10 cellular contexts compared by ENCODE assay signal in genomic region chr1:199546323-199546722, GRCh38.
DNase-seq lines count a peak whose midpoint lies in the region; ATAC-seq and TF ChIP-seq lines count a peak whose summit lies in the region.
"Had no signal": no experiment of that assay in that cellular context is flagged by ENCODE, and none has a peak within 500 bp of the region (broad histone marks: within the 10 kb centered on the region; RNA-seq: fewer than 3 reads in every experiment).

No MANE protein-coding gene starts in this region.

- H3K4me3 Mint-ChIP-seq in CD14-positive monocyte, result no peak overlapping the region

- DNase-seq in EH (ENCODE audit: low read depth) (peak; percentile 13), astrocyte of the spinal cord (ENCODE audit: low read depth, low spot score) (peak; percentile 3), CD14-positive monocyte (ENCODE audit: low spot score) (no peak), COR-L47 (lab: John Stamatoyannopoulos, UW) (no peak)
- DNase-seq: NCI-H1694 treated with DMSO at 0.1 percent for 48 hours, ovary had no signal

- H3K27ac Mint-ChIP-seq in CD14-positive monocyte, result no peak overlapping the region

- H3K27me3 Mint-ChIP-seq in CD14-positive monocyte (ENCODE audit: low read depth in 3 of 3), result no peaks in the 10 kb centered on the region

- TF ChIP-seq CTCF in astrocyte of the spinal cord (IDR thresholded peaks at IDR 0.05; ENCODE audit: low read depth, low read length) (no peak), CD14-positive monocyte (IDR thresholded peaks at IDR 0.05) (no peak)

- H3K36me3 Mint-ChIP-seq in CD14-positive monocyte, result no peaks in the 10 kb centered on the region

- intact Hi-C loops in CD14-positive monocyte (cut with micrococcal nuclease), result no loop called here

- ATAC-seq in GM21381 (IDR thresholded peaks at IDR 0.05; ENCODE audit: unreplicated experiment), result peak; percentile 68
- peak; percentile 73 for ATAC-seq in HG03196 (IDR thresholded peaks at IDR 0.05; ENCODE audit: unreplicated experiment)
- ATAC-seq in HG02678 (IDR thresholded peaks at IDR 0.05; ENCODE audit: unreplicated experiment), result no peak
- no peak for ATAC-seq in GM21576 (IDR thresholded peaks at IDR 0.05; ENCODE audit: unreplicated experiment)

- H3K9me3 Mint-ChIP-seq in CD14-positive monocyte, result peaks cover 0 to 3% (median 0%) of the 10 kb centered on the region in 7 donors

- in situ Hi-C loops in astrocyte of the spinal cord (cut with HindIII; ENCODE audit: low sequenced_read_pairs), result no loop called here

- H3K4me3 ChIP-seq in astrocyte of the spinal cord (ENCODE audit: low read depth, low read length), result no peak overlapping the region
- H3K4me3 ChIP-seq: ovary had no signal

- no peaks in the 10 kb centered on the region for H3K4me1 Mint-ChIP-seq in CD14-positive monocyte

Comparison
In these comparisons a context has a peak if more than half of its experiments do, and no peak if none do; other contexts are left out.
1. DNase-seq: peak in EH (single experiment) and astrocyte of the spinal cord (single experiment); none in CD14-positive monocyte (single experiment) and COR-L47 (single experiment).
2. ATAC-seq: peak in GM21381 (single experiment) and HG03196 (single experiment); none in HG02678 (single experiment) and GM21576 (single experiment).